In the genomic region with DNA sequence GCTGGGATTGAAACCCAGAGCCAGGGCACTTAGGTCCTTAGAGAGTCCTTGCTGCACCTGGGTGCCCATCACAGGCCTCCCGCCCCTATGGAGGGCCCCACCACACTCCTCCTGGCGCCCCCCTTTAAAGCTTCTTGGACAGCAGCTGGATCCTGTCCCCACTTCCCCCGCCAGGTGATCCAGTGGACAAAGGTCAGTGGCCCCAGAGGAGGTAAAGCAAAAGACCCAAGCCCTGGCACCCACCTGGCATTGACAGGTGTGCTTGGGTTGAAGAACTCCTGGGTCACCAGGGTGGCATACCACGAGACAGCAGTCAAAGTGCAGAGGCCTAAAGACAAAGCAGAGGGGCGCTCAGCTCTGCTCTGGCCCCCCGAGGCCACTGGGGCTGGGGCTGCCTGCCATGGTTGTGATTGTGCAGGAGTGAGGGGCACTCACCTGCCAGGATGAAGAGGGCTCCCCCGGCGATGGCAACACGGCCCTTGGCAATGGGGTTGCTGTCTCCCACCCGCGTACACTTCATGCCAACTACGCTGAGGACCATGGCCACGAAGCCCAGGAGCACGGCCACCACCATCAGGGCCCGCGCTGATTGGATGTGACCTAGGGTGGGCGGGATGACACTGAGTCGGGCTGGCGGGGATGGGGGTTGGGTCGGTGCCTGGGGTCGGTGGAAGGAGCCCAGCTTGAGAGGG, we compare ENCODE assay signal across 35 cellular contexts. TPM values are rescaled to one million over a fixed set of nuclear protein-coding genes. Genes with fewer than 3 reads are reported as not detected.
"Had no signal": no experiment of that assay in that cellular context is flagged by ENCODE, and none has a peak within 500 bp of the region (broad histone marks: within the 10 kb centered on the region; RNA-seq: fewer than 3 reads in every experiment).

No MANE protein-coding gene starts in this region.

- H3K4me1 ChIP-seq: breast epithelium, lower lobe of right lung, pancreas, prostate gland had no signal

- FAIRE-seq: colon, endometrium, pancreas, TTC549, urothelium cell line had no signal

- DNase-seq: activated CD4-positive, alpha-beta memory T cell treated with anti-CD3 and anti-CD28 coated beads for 36 hours; activated CD4-positive, CD25-positive, alpha-beta regulatory T cell treated with anti-CD3 and anti-CD28 coated beads, Interleukin-2, amount 50 U/mL, for 72 hours; activated CD8-positive, alpha-beta memory T cell treated with anti-CD3 and anti-CD28 coated beads, Interleukin-2, amount 50 U/mL, for 4 hours; activated gamma-delta T cell treated with Interleukin-2 at 50 U/mL for 16 hours; activated naive CD8-positive, alpha-beta T cell treated with anti-CD3 and anti-CD28 coated beads, Interleukin-2, amount 50 U/mL, for 24 hours; activated T-cell treated with anti-CD3 and anti-CD28 coated beads, Interleukin-2, amount 50 U/mL, for 1 hour; effector CD8-positive, alpha-beta T cell; esophagus squamous epithelium; foreskin melanocyte; heart right ventricle; lower lobe of right lung; mesendoderm; nephron progenitor cell; stimulated activated CD4-positive, alpha-beta T cell treated with anti-CD3 and anti-CD28 coated beads, Interleukin-15, amount 100 ng/mL, for 24 hours; stimulated activated CD4-positive, alpha-beta T cell treated with anti-CD3 and anti-CD28 coated beads, Interleukin-2, amount 100 ng/mL, for 24 hours; T-helper 9 cell had no signal

- H3K36me3 Mint-ChIP-seq: activated CD4-positive, alpha-beta memory T cell treated with anti-CD3 and anti-CD28 coated beads for 36 hours; activated naive CD4-positive, alpha-beta T cell treated with anti-CD3 and anti-CD28 coated beads, Interleukin-2, amount 50 U/mL, for 24 hours had no signal

- H3K4me3 ChIP-seq: breast epithelium, esophagus squamous epithelium, heart right ventricle, left lung, lower lobe of right lung, pancreas, prostate gland, transverse colon had no signal

- H3K4me3 Mint-ChIP-seq: activated CD4-positive, alpha-beta memory T cell treated with anti-CD3 and anti-CD28 coated beads for 36 hours; activated CD4-positive, alpha-beta T cell treated with anti-CD3 and anti-CD28 coated beads, Interleukin-2, amount 10 ng/mL, durations not matched to agents 24 days and 14 days; activated naive CD4-positive, alpha-beta T cell treated with anti-CD3 and anti-CD28 coated beads, Interleukin-2, amount 50 U/mL, for 24 hours; activated naive CD8-positive, alpha-beta T cell treated with anti-CD3 and anti-CD28 coated beads, Interleukin-2, amount 50 U/mL, for 24 hours; activated T-helper 1 cell treated with anti-CD3 and anti-CD28 coated beads, Interleukin-12 subunit alpha, Interleukin-12 subunit beta, Interleukin-2, Interleukin-4 antibody, amounts not matched to agents 30 ng/mL and 10 ng/mL and 1 ng/mL, durations not matched to agents 14 hours and 24 hours and 36 hours; central memory CD8-positive, alpha-beta T cell; nephron progenitor cell had no signal

- ATAC-seq: activated naive CD8-positive, alpha-beta T cell treated with anti-CD3 and anti-CD28 coated beads, Interleukin-2, amount 50 U/mL, for 24 hours had no signal

- H3K36me3 ChIP-seq: breast epithelium, esophagus squamous epithelium, heart right ventricle, left lung, lower lobe of right lung, pancreas, prostate gland, transverse colon had no signal

- H3K27ac ChIP-seq: breast epithelium, epithelial cell of prostate, esophagus squamous epithelium, heart right ventricle, left lung, lower lobe of right lung, pancreas, transverse colon had no signal

- H3K9me3 ChIP-seq: breast epithelium, esophagus squamous epithelium, heart right ventricle, left lung, lower lobe of right lung, pancreas, prostate gland, transverse colon had no signal

- H3K27me3 Mint-ChIP-seq: activated CD4-positive, alpha-beta memory T cell treated with anti-CD3 and anti-CD28 coated beads for 36 hours; activated CD4-positive, alpha-beta T cell treated with anti-CD3 and anti-CD28 coated beads, Interleukin-2, amount 10 ng/mL, durations not matched to agents 24 days and 14 days; activated naive CD4-positive, alpha-beta T cell treated with anti-CD3 and anti-CD28 coated beads, Interleukin-2, amount 50 U/mL, for 24 hours; activated naive CD8-positive, alpha-beta T cell treated with anti-CD3 and anti-CD28 coated beads, Interleukin-2, amount 50 U/mL, for 24 hours; central memory CD8-positive, alpha-beta T cell had no signal

- H3K27ac Mint-ChIP-seq: activated CD4-positive, alpha-beta memory T cell treated with anti-CD3 and anti-CD28 coated beads for 36 hours; activated CD4-positive, alpha-beta T cell treated with anti-CD3 and anti-CD28 coated beads, Interleukin-2, amount 10 ng/mL, durations not matched to agents 24 days and 14 days; activated naive CD4-positive, alpha-beta T cell treated with anti-CD3 and anti-CD28 coated beads, Interleukin-2, amount 50 U/mL, for 24 hours; activated naive CD8-positive, alpha-beta T cell treated with anti-CD3 and anti-CD28 coated beads, Interleukin-2, amount 50 U/mL, for 24 hours; activated T-helper 1 cell treated with anti-CD3 and anti-CD28 coated beads, Interleukin-12 subunit alpha, Interleukin-12 subunit beta, Interleukin-2, Interleukin-4 antibody, amounts not matched to agents 30 ng/mL and 10 ng/mL and 1 ng/mL, durations not matched to agents 14 hours and 24 hours and 36 hours; nephron progenitor cell had no signal

- H3K27me3 ChIP-seq: breast epithelium, esophagus squamous epithelium, heart right ventricle, pancreas, transverse colon had no signal

- H3K9me3 Mint-ChIP-seq: activated CD4-positive, alpha-beta memory T cell treated with anti-CD3 and anti-CD28 coated beads for 36 hours; activated CD4-positive, alpha-beta T cell treated with anti-CD3 and anti-CD28 coated beads, Interleukin-2, amount 10 ng/mL, durations not matched to agents 24 days and 14 days; activated naive CD4-positive, alpha-beta T cell treated with anti-CD3 and anti-CD28 coated beads, Interleukin-2, amount 50 U/mL, for 24 hours; activated naive CD8-positive, alpha-beta T cell treated with anti-CD3 and anti-CD28 coated beads, Interleukin-2, amount 50 U/mL, for 24 hours; activated T-helper 1 cell treated with anti-CD3 and anti-CD28 coated beads, Interleukin-12 subunit alpha, Interleukin-12 subunit beta, Interleukin-2, Interleukin-4 antibody, amounts not matched to agents 30 ng/mL and 10 ng/mL and 1 ng/mL, durations not matched to agents 14 hours and 24 hours and 36 hours; central memory CD8-positive, alpha-beta T cell; nephron progenitor cell had no signal

RNA-seq across cellular contexts. Expression of a gene that starts 1.9 kb away (rescaled TPM):
- total RNA-seq: activated CD4-positive, alpha-beta memory T cell treated with anti-CD3 and anti-CD28 coated beads for 36 hours; activated CD4-positive, alpha-beta T cell treated with anti-CD3 and anti-CD28 coated beads, Interleukin-2, amount 10 ng/mL, durations not matched to agents 24 days and 14 days; activated CD8-positive, alpha-beta memory T cell treated with anti-CD3 and anti-CD28 coated beads for 36 hours; activated T-helper 1 cell treated with anti-CD3 and anti-CD28 coated beads, Interleukin-12 subunit alpha, Interleukin-12 subunit beta, Interleukin-2, Interleukin-4 antibody, amounts not matched to agents 30 ng/mL and 10 ng/mL and 1 ng/mL, durations not matched to agents 14 hours and 24 hours and 36 hours; dermis microvascular lymphatic vessel endothelial cell; glomerular endothelial cell; heart right ventricle; left lung; lower lobe of right lung; pancreas; T-helper 1 cell treated with Interleukin-12 subunit alpha and Interleukin-12 subunit beta and Interleukin-4 antibody, amounts not matched to agents 30 ng/mL and 1 ng/mL, for 36 hours; temporal lobe had no signal

RNA-seq across cellular contexts. Expression of a gene that starts 46.7 kb away (rescaled TPM):
- total RNA-seq: activated CD4-positive, alpha-beta T cell treated with anti-CD3 and anti-CD28 coated beads, Interleukin-2, amount 10 ng/mL, durations not matched to agents 24 days and 14 days; dermis microvascular lymphatic vessel endothelial cell; esophagus squamous epithelium; glomerular endothelial cell; lower lobe of right lung had no signal
